Comparison of ENCODE assay signal across 8 cellular contexts in the genomic region with DNA sequence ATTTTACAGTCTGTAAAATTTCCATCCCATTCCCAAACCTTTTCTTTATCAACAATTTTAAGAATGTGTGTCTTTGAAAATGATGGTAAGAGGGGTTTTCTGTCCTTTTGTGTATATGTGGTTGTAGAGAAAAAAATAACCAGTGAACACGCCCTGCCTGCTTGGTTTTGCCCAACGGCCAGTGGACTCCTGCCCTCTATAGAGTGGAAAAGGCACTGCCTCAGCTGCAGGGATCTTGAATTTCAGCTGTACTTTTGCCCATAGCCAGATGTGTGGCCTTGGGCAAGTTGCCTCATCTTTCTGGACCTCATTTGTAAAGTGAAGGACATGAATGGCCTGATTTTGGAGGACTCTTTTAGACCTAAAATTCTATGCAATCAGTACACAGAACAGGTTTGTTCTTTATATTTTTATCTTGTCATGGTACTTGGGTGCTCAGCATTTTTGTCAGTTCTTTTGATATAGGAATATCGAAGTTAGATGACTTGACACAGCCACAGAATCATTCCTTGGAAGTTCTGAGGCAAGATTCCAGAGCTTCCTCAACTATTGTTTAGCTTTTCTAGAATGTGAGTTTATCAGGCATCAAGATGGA.
DNase-seq lines count a peak whose midpoint lies in the region; ATAC-seq, FAIRE-seq and TF ChIP-seq lines count a peak whose summit lies in the region.

No MANE protein-coding gene starts in this region.

- H3K36me3 ChIP-seq in Karpas-422 (ENCODE audit: insufficient read depth, low read length) (no peaks in the 10 kb centered on the region), K562 (ENCODE audit: control insufficient read depth, insufficient read depth, low read length) (no peaks in the 10 kb centered on the region), liver (ENCODE audit: control insufficient read depth in 4 of 4, insufficient read depth in 3 of 4, low read depth in 1 of 4, low read length in 3 of 4) (no peaks in the 10 kb centered on the region)

- peak; percentile 21 for DNase-seq in stimulated activated CD4-positive, alpha-beta T cell treated with anti-CD3 and anti-CD28 coated beads, Interleukin-15, amount 100 ng/mL, for 24 hours
- DNase-seq in stimulated activated CD4-positive, alpha-beta T cell treated with anti-CD3 and anti-CD28 coated beads, Interleukin-2, amount 100 ng/mL, for 24 hours, result no peak
- peak; percentile 69 for DNase-seq in Karpas-422
- DNase-seq in K562 (ENCODE audit: extremely low read depth in 1 of 4, low spot score in 3 of 4), result peak; percentile 22 to 64 (median 44)
- no peak for DNase-seq in NCI-H187 treated with DMSO at 0.1 percent for 48 hours (lab: John Stamatoyannopoulos, UW)

- H3K79me2 ChIP-seq in Karpas-422 (ENCODE audit: low read length) (no peaks in the 10 kb centered on the region), K562 (ENCODE audit: control insufficient read depth, insufficient read depth, low read length) (no peaks in the 10 kb centered on the region)

- CTCF ChIA-PET in K562 (lab: Yijun Ruan, JAX; ENCODE audit: low intra/inter-chr PET ratio), result interaction anchor here (0.9 kb wide), 1 partner anchor 191 kb away, joined by 3 read pairs; no protein-coding TSS in a partner anchor

- no TSS peak for BruUV-seq in K562 (replicated peaks; lab: Mats Ljungman, UMichigan)

- H3K9me3 ChIP-seq in Karpas-422 (ENCODE audit: low read length) (no peaks in the 10 kb centered on the region), K562 (replicated peaks; ENCODE audit: control insufficient read depth, insufficient read depth, low read depth, low read length) (no peaks in the 10 kb centered on the region), liver (ENCODE audit: control insufficient read depth in 4 of 4, low read length in 3 of 4) (no peaks in the 10 kb centered on the region)

- ATAC-seq in K562, result peak; percentile 98
- ATAC-seq in GM18505 (IDR thresholded peaks at IDR 0.05; ENCODE audit: unreplicated experiment), result no peak
- no peak for ATAC-seq in GM21528 (IDR thresholded peaks at IDR 0.05; ENCODE audit: low FRiP score, unreplicated experiment)

- no peak for TF ChIP-seq EP300 in K562 (IDR thresholded peaks at IDR 0.05; ENCODE audit: low read length)

- no peaks in the 10 kb centered on the region for H3K27me3 ChIP-seq in Karpas-422 (ENCODE audit: low read length)
- H3K27me3 ChIP-seq in K562 (ENCODE audit: control insufficient read depth in 2 of 2, insufficient read depth in 2 of 2, low read length in 2 of 2), result no peaks in the 10 kb centered on the region; a peak in 1 of 5 replicates
- H3K27me3 ChIP-seq in liver (ENCODE audit: control insufficient read depth in 4 of 4, insufficient read depth in 4 of 4, low read length in 3 of 4), result no peaks in the 10 kb centered on the region

- H3K4me1 ChIP-seq in Karpas-422 (ENCODE audit: low read length), result no peaks in the 10 kb centered on the region
- H3K4me1 ChIP-seq in K562 (replicated peaks in 1 of 2; ENCODE audit: control insufficient read depth in 2 of 2, insufficient read depth in 2 of 2, low read length in 2 of 2), result peaks cover 0 to 10% of the 10 kb centered on the region in 2 experiments; a peak in 2 of 5 replicates
- H3K4me1 ChIP-seq in liver (ENCODE audit: control insufficient read depth in 4 of 4, insufficient read depth in 4 of 4, low read length in 3 of 4), result peaks cover 0 to 2% (median under 1%) of the 10 kb centered on the region in 4 donors

- H3K4me3 ChIP-seq in Karpas-422 (ENCODE audit: low read length), result no peak overlapping the region
- no peak overlapping the region for H3K4me3 ChIP-seq in K562
- H3K4me3 ChIP-seq in liver (ENCODE audit: low read depth in 1 of 3, low read length in 3 of 3), result no peak overlapping the region

- TF ChIP-seq RAD21 in K562 (CRISPR knock-in tag; conservative IDR thresholded peaks at IDR 0.05 in 1 of 2, IDR thresholded peaks at IDR 0.05 in 1 of 2) (peak; percentile 60 to 69), liver (IDR thresholded peaks at IDR 0.05) (peak; percentile 88 to 90)

- H3K4me2 ChIP-seq in Karpas-422 (ENCODE audit: low read depth, low read length, poor library complexity, severe bottlenecking) (no peak overlapping the region), K562 (ENCODE audit: insufficient read depth, low read length) (no peak overlapping the region)

- H4K20me1 ChIP-seq in Karpas-422 (ENCODE audit: insufficient read depth, low read depth, low read length) (no peaks in the 10 kb centered on the region), K562 (replicated peaks; ENCODE audit: control insufficient read depth, insufficient read depth, low read length) (no peaks in the 10 kb centered on the region)

- WGBS in K562 (ENCODE audit: insufficient coverage, low coverage, missing lambda C conversion rate), result 2% methylated on average over 3 of the region's 3 CpGs
- WGBS in liver, result 45% methylated on average over 3 of the region's 3 CpGs

- H3K9ac ChIP-seq in Karpas-422 (ENCODE audit: low read length), result no peak overlapping the region
- no peak overlapping the region for H3K9ac ChIP-seq in K562 (ENCODE audit: insufficient read depth in 1 of 2, low read depth in 2 of 2, low read length in 2 of 2)
- H3K9ac ChIP-seq in liver (ENCODE audit: low read depth in 1 of 2, low read length in 2 of 2), result no peak overlapping the region

- H3K27ac ChIP-seq in Karpas-422 (ENCODE audit: low read length) (no peak overlapping the region), K562 (ENCODE audit: extremely low read depth, low read depth, low read length) (no peak overlapping the region), liver (ENCODE audit: low read depth in 1 of 2, low read length in 2 of 2) (no peak overlapping the region)

- FAIRE-seq in K562 (lab: Jason Lieb, UNC), result peak; percentile 87

- no peaks in the 10 kb centered on the region for H3K9me2 ChIP-seq in Karpas-422 (replicated peaks; ENCODE audit: insufficient read depth, low read length)

- intact Hi-C loops in K562 (cut with micrococcal nuclease), result loop anchor here (1.0 to 10.0 kb wide), 5 partner anchors 72 to 313 kb away; no protein-coding TSS in a partner anchor

- H3K9me1 ChIP-seq in K562 (ENCODE audit: control insufficient read depth, insufficient read depth, low read length), result no peaks in the 10 kb centered on the region

- H2AFZ ChIP-seq in Karpas-422 (ENCODE audit: low read length) (no peak overlapping the region), K562 (ENCODE audit: low read depth, low read length) (no peak overlapping the region)

- POLR2A ChIA-PET in K562 (lab: Yijun Ruan, JAX), result no interaction called here

- peak; percentile 73 to 76 (median 75) for TF ChIP-seq CTCF in K562 (IDR thresholded peaks at IDR 0.05 in 2 of 3, conservative IDR thresholded peaks at IDR 0.05 in 1 of 3; ENCODE audit: insufficient read depth in 2 of 3, low read depth in 1 of 3, low read length in 3 of 3)
- TF ChIP-seq CTCF in liver (IDR thresholded peaks at IDR 0.05; ENCODE audit: low read depth, low read length, missing input control), result peak; percentile 71

- no peak for TF ChIP-seq POLR2A in K562 (conservative IDR thresholded peaks at IDR 0.05)
- TF ChIP-seq POLR2A in GM18505 (IDR thresholded peaks at IDR 0.05; ENCODE audit: borderline replicate concordance, extremely low read depth, insufficient read depth, insufficient read length), result no peak

- in situ Hi-C loops in K562 (cut with MboI), result no loop called here

TF ChIP-seq in K562, 482 proteins besides CTCF, POLR2A, EP300 and RAD21 (continues in another document):
- peak; percentile 4; the same call in 1 of the 2 replicates for TF ChIP-seq KLF16 (IDR thresholded peaks at IDR 0.05)

TF ChIP-seq in liver, 16 proteins besides CTCF, POLR2A, EP300 and RAD21:
- TF ChIP-seq RXRA (IDR thresholded peaks at IDR 0.05) (peak; percentile 52 to 55), SP1 (IDR thresholded peaks at IDR 0.05) (peak; percentile 45), TAF1 (conservative IDR thresholded peaks at IDR 0.05) (no peak), JUND (IDR thresholded peaks at IDR 0.05) (peak in 1 of 2 donors; percentile 53), HNF4G (IDR thresholded peaks at IDR 0.05) (peak; percentile 79), GABPA (IDR thresholded peaks at IDR 0.05 in 1 of 2, conservative IDR thresholded peaks at IDR 0.05 in 1 of 2) (no peak), EGR1 (IDR thresholded peaks at IDR 0.05; ENCODE audit: low read depth in 2 of 2) (no peak), FOXA2 (IDR thresholded peaks at IDR 0.05) (peak; percentile 8), YY1 (IDR thresholded peaks at IDR 0.05) (peak; percentile 59), MAX (IDR thresholded peaks at IDR 0.05) (peak; percentile 28), HNF4A (conservative IDR thresholded peaks at IDR 0.05) (peak; percentile 91 to 94)
- TF ChIP-seq, protein P1, sequence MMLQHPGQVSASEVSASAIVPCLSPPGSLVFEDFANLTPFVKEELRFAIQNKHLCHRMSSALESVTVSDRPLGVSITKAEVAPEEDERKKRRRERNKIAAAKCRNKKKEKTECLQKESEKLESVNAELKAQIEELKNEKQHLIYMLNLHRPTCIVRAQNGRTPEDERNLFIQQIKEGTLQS (IDR thresholded peaks at IDR 0.05), result peak; percentile 57

Comparison
In these comparisons a context has a peak if more than half of its experiments do, and no peak if none do; other contexts are left out.
1. DNase-seq: peak in stimulated activated CD4-positive, alpha-beta T cell treated with anti-CD3 and anti-CD28 coated beads, Interleukin-15, amount 100 ng/mL, for 24 hours (single experiment), Karpas-422 (single experiment) and K562 (4 of 4); none in stimulated activated CD4-positive, alpha-beta T cell treated with anti-CD3 and anti-CD28 coated beads, Interleukin-2, amount 100 ng/mL, for 24 hours (0 of 2) and NCI-H187 treated with DMSO at 0.1 percent for 48 hours (single experiment).